ENCODE assay signal across 13 cellular contexts in the genomic region with DNA sequence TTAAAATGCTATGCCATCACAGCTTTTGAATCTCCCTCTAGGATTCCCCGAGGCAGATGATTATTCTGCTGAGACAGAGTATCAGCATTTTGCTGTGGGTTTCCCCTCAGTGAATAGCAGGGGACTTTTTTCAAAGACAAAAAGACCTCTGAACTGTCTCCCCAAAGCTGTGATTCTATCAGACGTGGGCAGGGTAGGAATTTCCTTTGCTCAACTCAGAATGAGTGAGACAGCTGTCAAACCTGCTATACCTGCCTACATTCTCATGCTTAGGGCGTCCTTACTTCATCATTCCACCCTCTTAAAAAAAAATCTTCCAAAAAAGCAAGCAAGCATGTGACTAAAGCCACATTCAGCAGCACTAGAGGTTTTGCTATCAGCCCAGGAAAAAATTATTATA.
A peak's percentile ranks its signal among the peaks of the same experiment; 100 is the strongest.
DNase-seq lines count a peak whose midpoint lies in the region; ATAC-seq and TF ChIP-seq lines count a peak whose summit lies in the region.
"Had no signal": no experiment of that assay in that cellular context is flagged by ENCODE, and none has a peak within 500 bp of the region (broad histone marks: within the 10 kb centered on the region; RNA-seq: fewer than 3 reads in every experiment).

No MANE protein-coding gene starts in this region.

- peak overlapping the region; percentile 46 for H3K27ac ChIP-seq in hepatocyte
- H3K27ac ChIP-seq: neutrophil had no signal

- no peaks in the 10 kb centered on the region for H3K4me1 ChIP-seq in hepatocyte (ENCODE audit: insufficient read depth)

- DNase-seq in GM12864 (ENCODE audit: low read depth), result peak; percentile 4
- DNase-seq in GM20000 (ENCODE audit: low spot score), result peak; percentile 30
- DNase-seq in hepatocyte (ENCODE audit: low spot score), result peak; percentile 10
- DNase-seq in ACHN, result no peak
- DNase-seq in NCI-H2196 (lab: John Stamatoyannopoulos, UW; ENCODE audit: unreplicated experiment), result no peak
- DNase-seq in SKM-1 treated with dmso at 0.1 percent for 144 hours (lab: John Stamatoyannopoulos, UW; ENCODE audit: unreplicated experiment), result no peak
- DNase-seq: MV-4-11; NCI-H510A treated with DMSO at 0.1 percent for 48 hours; SK-N-SH; stimulated activated naive B cell treated with anti-CD40 and anti-IgM and Interleukin-4, amounts not matched to agents 10 μg/mL and 1 μg/mL and 100 μg/mL, for 72 hours had no signal

- H3K36me3 ChIP-seq in hepatocyte (replicated peaks; ENCODE audit: insufficient read depth, low read depth), result no peaks in the 10 kb centered on the region
- H3K36me3 ChIP-seq: neutrophil had no signal

- no peaks in the 10 kb centered on the region for H3K79me2 ChIP-seq in hepatocyte

- 52% methylated on average over 3 of the region's 3 CpGs for WGBS in hepatocyte (ENCODE audit: low lambda C conversion rate, missing lambda C conversion rate)

- no peaks in the 10 kb centered on the region for H3K9me3 ChIP-seq in hepatocyte (ENCODE audit: low read depth)
- H3K9me3 ChIP-seq: neutrophil, SK-N-SH had no signal

- no peak overlapping the region for H3K4me3 ChIP-seq in GM12864 (ENCODE audit: low read depth, low read length)
- H3K4me3 ChIP-seq in hepatocyte, result no peak overlapping the region

- TF ChIP-seq CTCF in GM12864 (IDR thresholded peaks at IDR 0.05; ENCODE audit: low read depth, low read length, missing control alignments) (no peak), GM20000 (IDR thresholded peaks at IDR 0.05; ENCODE audit: extremely low read depth, missing control alignments) (no peak), hepatocyte (IDR thresholded peaks at IDR 0.05; ENCODE audit: poor library complexity) (no peak)

- no peaks in the 10 kb centered on the region for H3K9me2 ChIP-seq in hepatocyte (replicated peaks; ENCODE audit: insufficient read depth)
- H3K9me2 ChIP-seq: SK-N-SH had no signal

- no peak overlapping the region for H3K4me2 ChIP-seq in hepatocyte
- H3K4me2 ChIP-seq: SK-N-SH had no signal

- no peak overlapping the region for H2AFZ ChIP-seq in hepatocyte

- ATAC-seq in HG03342 (IDR thresholded peaks at IDR 0.05; ENCODE audit: unreplicated experiment) (peak; percentile 56), HG03354 (IDR thresholded peaks at IDR 0.05; ENCODE audit: poor library complexity, severe bottlenecking, unreplicated experiment) (no peak)
- ATAC-seq: stimulated activated naive B cell treated with anti-CD40 and anti-IgM and Interleukin-4, amounts not matched to agents 10 μg/mL and 1 μg/mL and 100 μg/mL, for 72 hours had no signal

- no peaks in the 10 kb centered on the region for H3K27me3 ChIP-seq in hepatocyte
- H3K27me3 ChIP-seq: neutrophil had no signal

- H4K20me1 ChIP-seq in hepatocyte (ENCODE audit: insufficient read depth, poor library complexity, severe bottlenecking), result no peaks in the 10 kb centered on the region

- in situ Hi-C loops in ACHN (cut with HindIII; ENCODE audit: low pct_ligation_motif_present, low pct_unique_long_range_greater_than_20kb, low sequenced_read_pairs), result no loop called here

Comparison
In these comparisons a context has a peak if more than half of its experiments do, and no peak if none do; other contexts are left out.
1. DNase-seq: peak in GM12864 (single experiment), GM20000 (single experiment) and hepatocyte (single experiment); none in ACHN (single experiment), NCI-H2196 (single experiment) and SKM-1 treated with dmso at 0.1 percent for 144 hours (single experiment).